In the genomic region with DNA sequence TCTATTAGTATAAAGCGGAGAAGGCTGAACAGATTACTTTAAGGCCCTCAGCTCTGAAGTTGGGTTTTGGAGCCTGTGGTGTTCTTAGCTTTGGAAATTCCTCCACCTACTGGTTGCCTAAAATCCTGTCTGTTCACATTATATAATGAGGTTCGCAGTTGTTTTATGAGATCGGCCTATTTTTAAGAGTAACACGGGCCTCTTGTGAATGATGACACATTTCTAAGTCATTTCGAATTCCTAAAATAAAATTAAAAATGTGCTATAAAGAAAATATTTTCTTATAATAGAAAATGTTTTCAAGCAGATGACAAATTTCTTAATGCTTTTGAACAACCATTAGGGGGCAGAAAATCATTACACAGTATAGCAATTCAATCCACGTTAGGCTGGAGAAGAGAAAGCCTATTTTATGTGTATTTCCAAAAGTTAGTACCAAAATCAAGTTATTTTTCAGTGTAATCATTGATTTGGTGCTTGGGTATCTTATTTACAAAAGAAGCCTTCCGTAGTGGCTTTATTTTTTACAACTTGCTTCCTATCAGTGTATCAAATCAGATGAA, we compare ENCODE assay signal across 8 cellular contexts. TPM values are rescaled to one million over a fixed set of nuclear protein-coding genes. Genes with fewer than 3 reads are reported as not detected.
A peak's percentile ranks its signal among the peaks of the same experiment; 100 is the strongest.
DNase-seq lines count a peak whose midpoint lies in the region; ATAC-seq and TF ChIP-seq lines count a peak whose summit lies in the region.

No MANE protein-coding gene starts in this region.

- TF ChIP-seq CTCF in A673 (conservative IDR thresholded peaks at IDR 0.05; ENCODE audit: low read depth, low read length), result peak; percentile 98
- TF ChIP-seq CTCF in GM12873 (IDR thresholded peaks at IDR 0.05; ENCODE audit: insufficient read depth, low read depth, low read length, missing control alignments), result peak; percentile 43
- peak; percentile 83 for TF ChIP-seq CTCF in left ventricle myocardium inferior (IDR thresholded peaks at IDR 0.05; ENCODE audit: borderline replicate concordance)

- no peaks in the 10 kb centered on the region for H3K9me3 ChIP-seq in A673 (ENCODE audit: low read depth, low read length, poor library complexity, severe bottlenecking)
- no peaks in the 10 kb centered on the region for H3K9me3 ChIP-seq in left ventricle myocardium inferior (replicated peaks)

- H3K27ac ChIP-seq in A673 (ENCODE audit: low read depth, low read length, poor library complexity, severe bottlenecking), result no peak overlapping the region
- peak overlapping the region; percentile 77 for H3K27ac ChIP-seq in left ventricle myocardium inferior (replicated peaks)
- peak overlapping the region; percentile 84 for H3K27ac ChIP-seq in rectal smooth muscle tissue (ENCODE audit: low read depth, low read length)

- POLR2A ChIA-PET in A673 (lab: Charles Lee; ENCODE audit: low non-redundant PET), result no interaction called here

- H3K4me3 ChIP-seq in A673 (ENCODE audit: low read depth, low read length, poor library complexity, severe bottlenecking), result no peak overlapping the region
- peak overlapping the region; percentile 44 for H3K4me3 ChIP-seq in left ventricle myocardium inferior
- H3K4me3 ChIP-seq in rectal smooth muscle tissue (ENCODE audit: low read length), result peak overlapping the region; percentile 24

- H3K27me3 ChIP-seq in A673 (replicated peaks; ENCODE audit: insufficient read depth, low read depth, low read length, poor library complexity) (no peaks in the 10 kb centered on the region), left ventricle myocardium inferior (ENCODE audit: low read depth) (no peaks in the 10 kb centered on the region), rectal smooth muscle tissue (ENCODE audit: control insufficient read depth, insufficient read depth, low read length) (no peaks in the 10 kb centered on the region)

- no TSS peak for BruUV-seq in A673 (replicated peaks; lab: Mats Ljungman, UMichigan)

- ATAC-seq in HG03159 (IDR thresholded peaks at IDR 0.05; ENCODE audit: unreplicated experiment), result peak; percentile 43

- CTCF ChIA-PET in A673 (lab: Charles Lee), result interaction anchor here (0.5 to 1.0 kb wide), 11 partner anchors 16 to 490 kb away, joined by 3 to 6 read pairs (median 3); partner anchors contain the start of genes CAP2 and FAM8A1

- DNase-seq in A673 (ENCODE audit: low spot score), result peak; percentile 82
- peak; percentile 84 to 87 for DNase-seq in NCI-H446 (lab: John Stamatoyannopoulos, UW)
- DNase-seq in amniotic epithelial cell (ENCODE audit: low read depth), result peak; percentile 71
- no peak for DNase-seq in left ventricle myocardium inferior
- DNase-seq in NK-92 (lab: John Stamatoyannopoulos, UW; ENCODE audit: unreplicated experiment), result no peak

- intact Hi-C loops in A673 (cut with micrococcal nuclease; ENCODE audit: unreplicated experiment) (loop anchor here (1.0 to 10.0 kb wide), 6 partner anchors 220 to 920 kb away; partner anchors contain the start of genes NHLRC1 and RBM24), left ventricle myocardium inferior (cut with micrococcal nuclease) (loop anchor here (5.0 to 10.0 kb wide), 2 partner anchors 300 to 427 kb away; partner anchors contain the start of gene RBM24)

- H3K36me3 ChIP-seq in A673 (ENCODE audit: insufficient read depth, low read length, poor library complexity, severe bottlenecking), result no peaks in the 10 kb centered on the region
- no peaks in the 10 kb centered on the region for H3K36me3 ChIP-seq in left ventricle myocardium inferior
- no peaks in the 10 kb centered on the region for H3K36me3 ChIP-seq in rectal smooth muscle tissue (ENCODE audit: control insufficient read depth, insufficient read depth, low read length)

- H3K4me1 ChIP-seq in A673 (ENCODE audit: insufficient read depth, low read length, poor library complexity, severe bottlenecking), result no peaks in the 10 kb centered on the region
- peaks cover 18% of the 10 kb centered on the region for H3K4me1 ChIP-seq in left ventricle myocardium inferior
- H3K4me1 ChIP-seq in rectal smooth muscle tissue (ENCODE audit: control insufficient read depth, insufficient read depth, low read length), result peaks cover 8% of the 10 kb centered on the region

- H3K9ac ChIP-seq in rectal smooth muscle tissue (ENCODE audit: low read length), result no peak overlapping the region

RNA-seq across cellular contexts. Expression of gene FAM8A1, which starts 15.8 kb away (rescaled TPM):
- total RNA-seq in A673 (2021) (15.7 and 16.2 TPM in 2 replicates), left ventricle myocardium inferior (17.2 TPM)

Comparison
In these comparisons a context has a peak if more than half of its experiments do, and no peak if none do; other contexts are left out.
1. DNase-seq: peak in A673 (single experiment), NCI-H446 (2 of 2) and amniotic epithelial cell (single experiment); none in left ventricle myocardium inferior (single experiment) and NK-92 (single experiment).
2. CTCF ChIP-seq: peak in every context shown above with its lines; median percentile 98 in A673; 83 in left ventricle myocardium inferior; 43 in GM12873.